ENCODE assay signal across 18 cellular contexts in the genomic region with DNA sequence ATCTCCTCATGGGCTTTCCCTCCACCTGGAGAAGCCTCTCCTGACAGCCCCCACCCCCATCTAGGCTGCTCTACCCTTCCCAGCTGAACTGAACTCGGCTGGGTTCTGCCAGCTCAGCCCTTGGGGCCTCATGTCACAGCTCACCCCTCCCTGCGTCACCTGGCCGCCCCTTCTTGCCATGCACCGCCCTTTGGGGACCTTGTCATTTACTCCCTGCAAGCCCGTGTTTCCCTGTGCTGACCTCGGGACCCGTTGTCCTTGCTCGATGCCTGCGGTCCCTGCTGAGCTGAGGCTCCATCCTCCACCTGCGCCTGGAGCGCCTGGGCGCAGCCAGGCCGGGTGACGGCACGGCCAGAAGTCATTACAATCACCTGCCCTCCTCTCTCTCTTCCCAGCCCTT. TPM values are rescaled to one million over a fixed set of nuclear protein-coding genes. Genes with fewer than 3 reads are reported as not detected.
DNase-seq lines count a peak whose midpoint lies in the region; ATAC-seq and TF ChIP-seq lines count a peak whose summit lies in the region.
"Had no signal": no experiment of that assay in that cellular context is flagged by ENCODE, and none has a peak within 500 bp of the region (broad histone marks: within the 10 kb centered on the region; RNA-seq: fewer than 3 reads in every experiment).

No MANE protein-coding gene starts in this region.

- H3K27ac Mint-ChIP-seq in activated CD4-positive, alpha-beta T cell treated with anti-CD3 and anti-CD28 coated beads, Interleukin-2, amount 10 ng/mL, durations not matched to agents 24 days and 14 days: no peak overlapping the region

- 73 to 83% methylated on average over 15 of the region's 15 CpGs for WGBS in esophagus squamous epithelium, 2 donors

- H3K4me2 ChIP-seq in osteoblast (ENCODE audit: insufficient read depth, low read length): no peak overlapping the region

- no peaks in the 10 kb centered on the region for H4K20me1 ChIP-seq in osteoblast (ENCODE audit: insufficient read depth, low read length)

- H3K4me3 Mint-ChIP-seq in activated CD4-positive, alpha-beta T cell treated with anti-CD3 and anti-CD28 coated beads, Interleukin-2, amount 10 ng/mL, durations not matched to agents 24 days and 14 days: no peak overlapping the region
- H3K4me3 Mint-ChIP-seq: CD14-positive monocyte had no signal

- no peak overlapping the region for H3K4me3 ChIP-seq in H7 (ENCODE audit: insufficient read depth, low read depth, low read length)
- no peak overlapping the region for H3K4me3 ChIP-seq in osteoblast (ENCODE audit: insufficient read depth, low read length)
- H3K4me3 ChIP-seq in esophagus squamous epithelium: no peak overlapping the region
- H3K4me3 ChIP-seq: GM12878 had no signal

- no peaks in the 10 kb centered on the region for H3K4me1 Mint-ChIP-seq in activated CD4-positive, alpha-beta T cell treated with anti-CD3 and anti-CD28 coated beads, Interleukin-2, amount 10 ng/mL, durations not matched to agents 24 days and 14 days
- H3K4me1 Mint-ChIP-seq: CD14-positive monocyte had no signal

- no peak for ATAC-seq in left lobe of liver
- no peak for ATAC-seq in GM19023 (IDR thresholded peaks at IDR 0.05; ENCODE audit: unreplicated experiment)
- ATAC-seq: GM12878 had no signal

- no peaks in the 10 kb centered on the region for H3K36me3 Mint-ChIP-seq in activated CD4-positive, alpha-beta T cell treated with anti-CD3 and anti-CD28 coated beads, Interleukin-2, amount 10 ng/mL, durations not matched to agents 24 days and 14 days (ENCODE audit: low read depth)
- H3K36me3 Mint-ChIP-seq: CD14-positive monocyte had no signal

- intact Hi-C loops in activated CD4-positive, alpha-beta T cell treated with anti-CD3 and anti-CD28 coated beads, Interleukin-2, amount 10 ng/mL, durations not matched to agents 24 days and 14 days (cut with micrococcal nuclease): no loop called here
- intact Hi-C loops in esophagus squamous epithelium (cut with DNase I): loop anchor here (10.0 kb wide), 1 partner anchor 62 kb away; no protein-coding TSS in a partner anchor

- no peaks in the 10 kb centered on the region for H3K9me3 Mint-ChIP-seq in activated CD4-positive, alpha-beta T cell treated with anti-CD3 and anti-CD28 coated beads, Interleukin-2, amount 10 ng/mL, durations not matched to agents 24 days and 14 days
- H3K9me3 Mint-ChIP-seq: CD14-positive monocyte had no signal

- no peak for TF ChIP-seq CTCF in osteoblast (IDR thresholded peaks at IDR 0.05; ENCODE audit: extremely low read depth, low read depth, low read length)
- TF ChIP-seq CTCF in esophagus squamous epithelium (IDR thresholded peaks at IDR 0.05): no peak

- DNase-seq in activated CD4-positive, alpha-beta T cell treated with anti-CD3 and anti-CD28 coated beads, Interleukin-2, amount 10 ng/mL, durations not matched to agents 24 days and 14 days: peak; percentile 39
- DNase-seq in activated CD4-positive, alpha-beta T cell treated with anti-CD3 and anti-CD28 coated beads, Interleukin-2, amount 50 U/mL, for 48 hours: no peak
- DNase-seq in H7 (peak; percentile 50), left lobe of liver (ENCODE audit: low spot score) (peak; percentile 34), osteoblast (ENCODE audit: insufficient read length, low spot score, missing footprints) (peak; percentile 49), esophagus squamous epithelium (lab: John Stamatoyannopoulos, UW) (no peak), foreskin melanocyte (no peak)
- DNase-seq: COR-L47; DMS53; HCEC 1CT; NCI-H146; NCI-H69; NK-92 treated with Interleukin-12 subunit alpha and Interleukin-12 subunit beta, amount 100 ng/mL, for 24 hours; OCI-M1; RPMI8226 had no signal

- H3K36me3 ChIP-seq in H7 (replicated peaks; ENCODE audit: control insufficient read depth, insufficient read depth, low read length) (no peaks in the 10 kb centered on the region), osteoblast (ENCODE audit: insufficient read depth, low read length) (no peaks in the 10 kb centered on the region), esophagus squamous epithelium (no peaks in the 10 kb centered on the region)

- TF ChIP-seq POLR2A in esophagus squamous epithelium (IDR thresholded peaks at IDR 0.05): no peak

- H3K27me3 ChIP-seq in H7 (ENCODE audit: control insufficient read depth, insufficient read depth, low read length): no peaks in the 10 kb centered on the region
- no peaks in the 10 kb centered on the region for H3K27me3 ChIP-seq in osteoblast (ENCODE audit: insufficient read depth, low read length)
- peaks cover 0 to 31% (median 0%) of the 10 kb centered on the region in 4 donors for H3K27me3 ChIP-seq in esophagus squamous epithelium

- no peaks in the 10 kb centered on the region for H3K27me3 Mint-ChIP-seq in activated CD4-positive, alpha-beta T cell treated with anti-CD3 and anti-CD28 coated beads, Interleukin-2, amount 10 ng/mL, durations not matched to agents 24 days and 14 days

- peaks cover 33% of the 10 kb centered on the region for H3K4me1 ChIP-seq in osteoblast (ENCODE audit: insufficient read depth, low read length)
- H3K4me1 ChIP-seq in esophagus squamous epithelium: peaks cover 0 to 20% (median 0%) of the 10 kb centered on the region in 3 donors

- H3K27ac ChIP-seq in osteoblast (ENCODE audit: low read depth, low read length) (peak overlapping the region; percentile 98), esophagus squamous epithelium (no peak overlapping the region)

- H3K9me3 ChIP-seq in osteoblast (ENCODE audit: low read depth, low read length) (no peaks in the 10 kb centered on the region), esophagus squamous epithelium (no peaks in the 10 kb centered on the region)

- no peak overlapping the region for H2AFZ ChIP-seq in osteoblast (ENCODE audit: low read length)

- H3K79me2 ChIP-seq in osteoblast (ENCODE audit: insufficient read depth, low read length): no peaks in the 10 kb centered on the region

RNA-seq across cellular contexts. Expression of a gene that starts 48.3 kb away (rescaled TPM):
- total RNA-seq in activated CD4-positive, alpha-beta T cell treated with anti-CD3 and anti-CD28 coated beads, Interleukin-2, amount 10 ng/mL, durations not matched to agents 24 days and 14 days: not detected in 2 replicates
- 10.1 and 11.3 TPM in 2 replicates for total RNA-seq in H7 (2014; rRNA removed; shearing (Covaris generic))
- total RNA-seq in left lobe of liver: 2.8 TPM
- 571 and 801 TPM in 2 replicates for total RNA-seq in osteoblast
- 10 to 100 TPM in 1 of 4 donors, 1 to 10 TPM in 3; 4.0 to 12.8 (median 6.3) TPM for total RNA-seq in esophagus squamous epithelium

Comparison
In these comparisons a context has a peak if more than half of its experiments do, and no peak if none do; other contexts are left out.
1. DNase-seq: peak in activated CD4-positive, alpha-beta T cell treated with anti-CD3 and anti-CD28 coated beads, Interleukin-2, amount 10 ng/mL, durations not matched to agents 24 days and 14 days (single experiment), H7 (single experiment), left lobe of liver (single experiment) and osteoblast (single experiment); none in activated CD4-positive, alpha-beta T cell treated with anti-CD3 and anti-CD28 coated beads, Interleukin-2, amount 50 U/mL, for 48 hours (0 of 2), esophagus squamous epithelium (single experiment) and foreskin melanocyte (single experiment).
2. RNA of a gene that starts 48.3 kb away (total RNA-seq): 571 to 801 TPM in osteoblast; 10.1 to 11.3 TPM in H7, 4.0 to 12.8 TPM in esophagus squamous epithelium, 2.8 TPM in left lobe of liver (single experiment) and not detected in activated CD4-positive, alpha-beta T cell treated with anti-CD3 and anti-CD28 coated beads, Interleukin-2, amount 10 ng/mL, durations not matched to agents 24 days and 14 days; every median in the first group is over 10 times any median in the second.